Comparison of ENCODE assay signal across 8 cellular contexts in genomic region chr16:80527297-80527696, GRCh38. TPM values are rescaled to one million over a fixed set of nuclear protein-coding genes. Genes with fewer than 3 reads are reported as not detected.
DNase-seq lines count a peak whose midpoint lies in the region; ATAC-seq and TF ChIP-seq lines count a peak whose summit lies in the region.

No MANE protein-coding gene starts in this region.

- H3K36me3 ChIP-seq in stomach (no peaks in the 10 kb centered on the region), tibial artery (no peaks in the 10 kb centered on the region)

- peaks cover 0 to 9% (median 0%) of the 10 kb centered on the region in 3 donors for H3K27me3 ChIP-seq in stomach
- peaks cover 0 to 10% of the 10 kb centered on the region in 2 donors for H3K27me3 ChIP-seq in tibial artery

- ATAC-seq in GM19467 (IDR thresholded peaks at IDR 0.05; ENCODE audit: unreplicated experiment), result peak; percentile 70

- intact Hi-C loops in cardiac septum (cut with DNase I) (no loop called here), stomach (cut with DNase I; ENCODE audit: low total_unique reads) (no loop called here), tibial artery (cut with DNase I; ENCODE audit: low total_unique reads) (no loop called here)

- TF ChIP-seq CTCF in stomach (IDR thresholded peaks at IDR 0.05) (no peak), tibial artery (IDR thresholded peaks at IDR 0.05) (peak in 1 of 2 experiments; percentile 5)

- H3K4me1 ChIP-seq in stomach (peaks cover 0 to 8% (median 3%) of the 10 kb centered on the region in 4 donors), tibial artery (no peaks in the 10 kb centered on the region)

- H3K9me3 ChIP-seq in stomach (no peaks in the 10 kb centered on the region), tibial artery (no peaks in the 10 kb centered on the region)

- 51 to 57% (median 54%) methylated on average over 5 of the region's 5 CpGs for WGBS in stomach, 5 donors

- no peak for TF ChIP-seq EP300 in stomach (IDR thresholded peaks at IDR 0.05)

- H3K27ac ChIP-seq in stomach, result no peak overlapping the region
- no peak overlapping the region for H3K27ac ChIP-seq in tibial artery

- TF ChIP-seq POLR2A in stomach (IDR thresholded peaks at IDR 0.05), result no peak

- H3K4me3 ChIP-seq in stomach (no peak overlapping the region), tibial artery (no peak overlapping the region)

- DNase-seq in CD1c-positive myeloid dendritic cell (ENCODE audit: extremely low spot score) (peak; percentile 74), NCI-H524 (lab: John Stamatoyannopoulos, UW) (peak; percentile 60 to 63), kidney glomerular epithelial cell (lab: John Stamatoyannopoulos, UW) (peak; percentile 32), cardiac septum (ENCODE audit: low spot score) (no peak), stomach (no peak), tibial artery (no peak)
- DNase-seq in activated T-cell treated with anti-CD3 and anti-CD28 coated beads, Interleukin-2, amount 50 U/mL, for 48 hours, result peak; percentile 69 to 76

RNA-seq across cellular contexts. Expression of gene DYNLRB2, which starts 13.5 kb away (rescaled TPM):
- not detected for total RNA-seq in cardiac septum
- not detected for total RNA-seq in stomach
- polyA plus RNA-seq in stomach, result 1 to 10 TPM in 1 of 3 donors, not detected in 2; 1.6 TPM

Comparison
In these comparisons a context has a peak if more than half of its experiments do, and no peak if none do; other contexts are left out.
1. DNase-seq: peak in CD1c-positive myeloid dendritic cell (single experiment), NCI-H524 (2 of 2), activated T-cell treated with anti-CD3 and anti-CD28 coated beads, Interleukin-2, amount 50 U/mL, for 48 hours (2 of 2) and kidney glomerular epithelial cell (single experiment); none in cardiac septum (single experiment), stomach (single experiment) and tibial artery (0 of 2).